In the genomic region with DNA sequence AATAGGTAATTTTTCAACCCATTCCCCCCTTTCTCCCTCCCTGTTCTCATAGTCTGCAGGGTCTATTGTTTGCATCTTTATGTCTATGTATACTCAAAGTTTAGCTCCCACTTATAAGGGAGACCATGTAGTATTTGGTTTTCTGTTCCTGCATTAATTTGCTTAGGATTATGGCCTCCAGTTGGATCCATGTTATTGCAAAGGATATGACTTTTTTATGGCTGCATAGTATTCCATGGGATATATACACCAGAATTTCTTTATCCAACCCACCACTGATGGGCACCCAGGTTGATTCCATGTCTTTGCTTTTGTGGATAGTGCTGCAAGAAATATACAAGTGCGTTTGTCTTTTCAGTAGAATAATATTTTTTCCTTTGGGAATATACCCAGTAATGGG, we compare ENCODE assay signal across 26 cellular contexts.
"Had no signal": no experiment of that assay in that cellular context is flagged by ENCODE, and none has a peak within 500 bp of the region (broad histone marks: within the 10 kb centered on the region; RNA-seq: fewer than 3 reads in every experiment).

No MANE protein-coding gene starts in this region.

- H3K9me3 ChIP-seq: stomach, suprapubic skin, testis, thoracic aorta, thyroid gland, tibial artery, tibial nerve, transverse colon, upper lobe of right lung, uterus, vagina had no signal

- H3K36me3 ChIP-seq: stomach, suprapubic skin, thoracic aorta, thyroid gland, tibial artery, tibial nerve, transverse colon, upper lobe of left lung, upper lobe of right lung, uterus, vagina had no signal

- DNase-seq: stimulated activated CD4-positive, alpha-beta T cell treated with anti-CD3 and anti-CD28 coated beads, Interleukin-2, amount 100 ng/mL, for 48 hours; stimulated activated CD4-positive, alpha-beta T cell treated with anti-CD3 and anti-CD28 coated beads, Interleukin-4, amount 100 ng/mL, for 1 hour; stimulated activated CD4-positive, alpha-beta T cell treated with anti-CD3 and anti-CD28 coated beads, Interleukin-4, amount 100 ng/mL, for 24 hours; stimulated activated CD4-positive, alpha-beta T cell treated with anti-CD3 and anti-CD28 coated beads, Interleukin-4, amount 100 ng/mL, for 4 hours; stimulated activated CD8-positive, alpha-beta memory T cell treated with anti-CD3 and anti-CD28 coated beads, Interleukin-4, amount 100 ng/mL, for 48 hours; stimulated activated naive B cell treated with anti-CD40 and anti-IgM and Interleukin-4, amounts not matched to agents 10 μg/mL and 1 μg/mL and 100 μg/mL, for 72 hours; stimulated activated naive CD4-positive, alpha-beta T cell; stimulated activated naive CD4-positive, alpha-beta T cell treated with Interleukin-2 at 50 U/mL for 16 hours; stimulated activated naive CD8-positive, alpha-beta T cell treated with anti-CD3 and anti-CD28 coated beads, Interleukin-15, amount 100 ng/mL, for 72 hours; stimulated activated naive CD8-positive, alpha-beta T cell treated with anti-CD3 and anti-CD28 coated beads, Interleukin-15, Interleukin-2, amounts not matched to agents 100 U/mL and 50 U/mL, for 24 hours; stomach; substantia nigra; testis; thyroid gland; tibial artery; transverse colon; trophoblast cell; upper lobe of left lung; upper lobe of right lung; uterus had no signal

- H3K4me3 ChIP-seq: stomach, suprapubic skin, testis, thoracic aorta, thyroid gland, tibial artery, tibial nerve, transverse colon, upper lobe of left lung, upper lobe of right lung, uterus, vagina had no signal

- H3K27ac ChIP-seq: stomach, suprapubic skin, testis, thoracic aorta, thyroid gland, tibial artery, tibial nerve, transverse colon, upper lobe of left lung, upper lobe of right lung, vagina had no signal

- H3K27me3 ChIP-seq: stomach, suprapubic skin, testis, thyroid gland, tibial artery, tibial nerve, transverse colon, upper lobe of left lung, upper lobe of right lung, uterus, vagina had no signal

- H3K4me1 ChIP-seq: stomach, suprapubic skin, thyroid gland, upper lobe of left lung, upper lobe of right lung, uterus had no signal

- ATAC-seq: stimulated activated effector memory CD8-positive, alpha-beta T cell treated with anti-CD3 and anti-CD28 coated beads, Interleukin-12 subunit alpha, Interleukin-12 subunit beta, amount 100 ng/mL, for 72 hours; stimulated activated naive B cell treated with anti-CD40 and anti-IgM and Interleukin-4, amounts not matched to agents 10 μg/mL and 1 μg/mL and 100 μg/mL, for 72 hours; stimulated activated naive CD8-positive, alpha-beta T cell treated with anti-CD3 and anti-CD28 coated beads, Interleukin-15, amount 100 ng/mL, for 72 hours; stimulated activated naive CD8-positive, alpha-beta T cell treated with anti-CD3 and anti-CD28 coated beads, Interleukin-15, Interleukin-2, amounts not matched to agents 100 U/mL and 50 U/mL, for 24 hours; upper lobe of right lung had no signal

- FAIRE-seq: urothelium cell line had no signal
